Comparison of ENCODE assay signal across 8 cellular contexts in the genomic region with DNA sequence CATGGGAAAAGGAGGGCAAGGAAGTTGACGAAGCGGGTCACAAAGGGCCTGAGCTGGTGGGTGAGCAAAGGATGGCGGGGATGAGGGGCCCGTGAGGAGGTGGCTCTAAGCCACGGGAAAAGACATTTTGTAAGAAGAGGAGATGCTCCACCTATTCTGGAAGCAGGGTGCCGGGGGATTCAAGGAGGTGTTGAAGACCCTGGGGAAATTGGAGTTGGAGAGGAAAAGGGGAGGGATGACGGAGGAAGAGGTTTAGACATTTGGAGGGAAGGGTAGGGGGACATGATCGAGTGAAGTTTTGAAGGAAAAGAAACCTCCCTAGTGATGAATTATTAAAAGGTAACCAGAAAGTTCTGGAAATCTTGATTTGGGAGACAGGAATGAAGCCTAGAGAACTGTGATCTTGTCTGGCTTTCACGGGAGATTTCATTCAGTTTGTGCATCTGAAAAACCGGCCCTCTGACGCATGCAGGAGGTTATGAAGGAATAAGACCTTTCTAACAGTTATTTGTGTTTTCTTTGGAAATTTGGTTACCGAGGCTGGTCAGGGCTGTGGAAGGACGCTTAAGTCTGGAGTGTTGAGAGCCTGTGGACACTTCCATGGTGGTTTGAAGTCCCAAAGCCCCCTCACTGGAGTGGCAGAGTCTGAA. TPM values are rescaled to one million over a fixed set of nuclear protein-coding genes. Genes with fewer than 3 reads are reported as not detected.
DNase-seq lines count a peak whose midpoint lies in the region; ATAC-seq and TF ChIP-seq lines count a peak whose summit lies in the region.

No MANE protein-coding gene starts in this region.

- TF ChIP-seq CTCF in GM23338 (conservative IDR thresholded peaks at IDR 0.05; ENCODE audit: low read depth in 2 of 2) (no peak), WTC11 (IDR thresholded peaks at IDR 0.05) (no peak)

- H3K27ac Mint-ChIP-seq in GM23338: peak overlapping the region; percentile 94
- peak overlapping the region; percentile 53; the same call in 1 of the 2 replicates for H3K27ac Mint-ChIP-seq in WTC11

- no peaks in the 10 kb centered on the region; the same call in 2 of the 3 replicates for H3K9me3 Mint-ChIP-seq in GM23338
- peaks cover 4% of the 10 kb centered on the region; the same call in 1 of the 2 replicates for H3K9me3 Mint-ChIP-seq in WTC11

- H3K4me2 ChIP-seq in GM23338: peak overlapping the region; percentile 99

- no peaks in the 10 kb centered on the region for H3K9me3 ChIP-seq in iPS DF 6.9 (ENCODE audit: control insufficient read depth, insufficient read depth, low read length)

- H3K9me2 ChIP-seq in GM23338 (ENCODE audit: insufficient read depth): no peaks in the 10 kb centered on the region

- no peak; the same call in 2 of the 3 replicates for ATAC-seq in GM23338
- no peak for ATAC-seq in WTC11
- no peak for ATAC-seq in HG02884 (IDR thresholded peaks at IDR 0.05; ENCODE audit: unreplicated experiment)

- peaks cover 54% of the 10 kb centered on the region for H3K79me2 ChIP-seq in GM23338 (replicated peaks; ENCODE audit: insufficient read depth)

- H3K36me3 ChIP-seq in GM23338 (ENCODE audit: insufficient read depth): no peaks in the 10 kb centered on the region
- H3K36me3 ChIP-seq in iPS DF 6.9 (ENCODE audit: control insufficient read depth, insufficient read depth, low read length): no peaks in the 10 kb centered on the region

- no CpG with 5 or more reads among the region's 13 CpGs for WGBS in iPS DF 6.9 (ENCODE audit: insufficient coverage, insufficient read length)

- H3K27ac ChIP-seq in GM23338 (ENCODE audit: low read depth): no peak overlapping the region
- no peak overlapping the region for H3K27ac ChIP-seq in iPS DF 6.9 (ENCODE audit: low read length)
- H3K27ac ChIP-seq in skin epidermis: peak overlapping the region in 6 of 21 experiments; percentile 21 to 87 (median 71)

- peaks cover 38% of the 10 kb centered on the region for H4K20me1 ChIP-seq in GM23338 (replicated peaks; ENCODE audit: insufficient read depth)

- H3K4me3 ChIP-seq in GM23338 (peak overlapping the region; percentile 98), iPS DF 6.9 (ENCODE audit: low read length) (peak overlapping the region; percentile 88; the same call in 1 of the 2 replicates), skin epidermis (peak overlapping the region; percentile 56 to 82 (median 78))

- H3K27me3 Mint-ChIP-seq in GM23338 (ENCODE audit: insufficient read depth, low read depth, poor library complexity): peaks cover 26% of the 10 kb centered on the region
- peaks cover 30% of the 10 kb centered on the region for H3K27me3 Mint-ChIP-seq in WTC11 (ENCODE audit: low read depth)

- peak overlapping the region; percentile 100 for H3K4me3 Mint-ChIP-seq in GM23338
- H3K4me3 Mint-ChIP-seq in WTC11: peak overlapping the region; percentile 96

- POLR2A ChIA-PET in WTC11 (lab: Charles Lee): interaction anchor here (0.5 to 2.4 kb wide), 6 partner anchors 21 to 316 kb away, joined by 3 to 27 read pairs (median 4); a partner anchor contains a TSS

- peak overlapping the region; percentile 89; the same call in 1 of the 2 replicates for H2AFZ ChIP-seq in GM23338

- DNase-seq in GM23338 (ENCODE audit: low spot score): no peak
- no peak for DNase-seq in WTC11 (ENCODE audit: low spot score)
- DNase-seq in iPS DF 6.9 (ENCODE audit: low read depth, low spot score): no peak
- DNase-seq in SK-N-DZ (ENCODE audit: low spot score): no peak
- DNase-seq in NCI-H510A treated with DMSO at 0.1 percent for 48 hours (lab: John Stamatoyannopoulos, UW): no peak
- no peak for DNase-seq in NOMO-1 (lab: John Stamatoyannopoulos, UW; ENCODE audit: unreplicated experiment in 2 of 2)

- CTCF ChIA-PET in WTC11 (lab: Charles Lee): interaction anchor here (0.8 to 5.8 kb wide), 6 partner anchors 20 to 178 kb away, joined by 3 to 36 read pairs (median 5); no protein-coding TSS in a partner anchor

- H3K27me3 ChIP-seq in GM23338 (ENCODE audit: insufficient read depth): peaks cover 28% of the 10 kb centered on the region
- no peaks in the 10 kb centered on the region; the same call in 1 of the 2 replicates for H3K27me3 ChIP-seq in iPS DF 6.9 (ENCODE audit: control insufficient read depth, insufficient read depth, low read length)

- peaks cover 7% of the 10 kb centered on the region; the same call in 1 of the 2 replicates for H3F3A ChIP-seq in GM23338 (replicated peaks; ENCODE audit: low read depth)

- H3K36me3 Mint-ChIP-seq in GM23338 (ENCODE audit: low read depth): peaks cover 23% of the 10 kb centered on the region
- H3K36me3 Mint-ChIP-seq in WTC11: peaks cover 19% of the 10 kb centered on the region

- H3K4me1 ChIP-seq in GM23338 (ENCODE audit: insufficient read depth) (peaks cover 25% of the 10 kb centered on the region), iPS DF 6.9 (ENCODE audit: control insufficient read depth, insufficient read depth, low read length) (peaks cover 3% of the 10 kb centered on the region; the same call in 1 of the 2 replicates)

- peaks cover 36% of the 10 kb centered on the region for H3K4me1 Mint-ChIP-seq in GM23338
- H3K4me1 Mint-ChIP-seq in WTC11: peaks cover 41% of the 10 kb centered on the region

TF ChIP-seq in GM23338, 12 proteins besides CTCF, POLR2A, EP300 and RAD21 (continues in another document):
- TF ChIP-seq, protein P1, sequence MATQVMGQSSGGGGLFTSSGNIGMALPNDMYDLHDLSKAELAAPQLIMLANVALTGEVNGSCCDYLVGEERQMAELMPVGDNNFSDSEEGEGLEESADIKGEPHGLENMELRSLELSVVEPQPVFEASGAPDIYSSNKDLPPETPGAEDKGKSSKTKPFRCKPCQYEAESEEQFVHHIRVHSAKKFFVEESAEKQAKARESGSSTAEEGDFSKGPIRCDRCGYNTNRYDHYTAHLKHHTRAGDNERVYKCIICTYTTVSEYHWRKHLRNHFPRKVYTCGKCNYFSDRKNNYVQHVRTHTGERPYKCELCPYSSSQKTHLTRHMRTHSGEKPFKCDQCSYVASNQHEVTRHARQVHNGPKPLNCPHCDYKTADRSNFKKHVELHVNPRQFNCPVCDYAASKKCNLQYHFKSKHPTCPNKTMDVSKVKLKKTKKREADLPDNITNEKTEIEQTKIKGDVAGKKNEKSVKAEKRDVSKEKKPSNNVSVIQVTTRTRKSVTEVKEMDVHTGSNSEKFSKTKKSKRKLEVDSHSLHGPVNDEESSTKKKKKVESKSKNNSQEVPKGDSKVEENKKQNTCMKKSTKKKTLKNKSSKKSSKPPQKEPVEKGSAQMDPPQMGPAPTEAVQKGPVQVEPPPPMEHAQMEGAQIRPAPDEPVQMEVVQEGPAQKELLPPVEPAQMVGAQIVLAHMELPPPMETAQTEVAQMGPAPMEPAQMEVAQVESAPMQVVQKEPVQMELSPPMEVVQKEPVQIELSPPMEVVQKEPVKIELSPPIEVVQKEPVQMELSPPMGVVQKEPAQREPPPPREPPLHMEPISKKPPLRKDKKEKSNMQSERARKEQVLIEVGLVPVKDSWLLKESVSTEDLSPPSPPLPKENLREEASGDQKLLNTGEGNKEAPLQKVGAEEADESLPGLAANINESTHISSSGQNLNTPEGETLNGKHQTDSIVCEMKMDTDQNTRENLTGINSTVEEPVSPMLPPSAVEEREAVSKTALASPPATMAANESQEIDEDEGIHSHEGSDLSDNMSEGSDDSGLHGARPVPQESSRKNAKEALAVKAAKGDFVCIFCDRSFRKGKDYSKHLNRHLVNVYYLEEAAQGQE (IDR thresholded peaks at IDR 0.05; ENCODE audit: unreplicated experiment): no peak
- no peak for TF ChIP-seq STAT1 (IDR thresholded peaks at IDR 0.05; ENCODE audit: unreplicated experiment)

TF ChIP-seq in WTC11, 78 proteins besides CTCF, POLR2A, EP300 and RAD21:
- TF ChIP-seq NR2C2 (CRISPR knock-in tag; IDR thresholded peaks at IDR 0.05) (no peak), ESRRA (CRISPR knock-in tag; IDR thresholded peaks at IDR 0.05; ENCODE audit: borderline replicate concordance) (no peak), ATF1 (CRISPR knock-in tag; IDR thresholded peaks at IDR 0.05) (no peak), MYBL2 (CRISPR knock-in tag; IDR thresholded peaks at IDR 0.05) (0 out of 2 replicates have a peak, but pooled peaks have one; percentile 7), NFE2L1 (CRISPR knock-in tag; IDR thresholded peaks at IDR 0.05) (0 out of 2 replicates have a peak, but pooled peaks have one; percentile 25)
- TF ChIP-seq, protein P2, sequence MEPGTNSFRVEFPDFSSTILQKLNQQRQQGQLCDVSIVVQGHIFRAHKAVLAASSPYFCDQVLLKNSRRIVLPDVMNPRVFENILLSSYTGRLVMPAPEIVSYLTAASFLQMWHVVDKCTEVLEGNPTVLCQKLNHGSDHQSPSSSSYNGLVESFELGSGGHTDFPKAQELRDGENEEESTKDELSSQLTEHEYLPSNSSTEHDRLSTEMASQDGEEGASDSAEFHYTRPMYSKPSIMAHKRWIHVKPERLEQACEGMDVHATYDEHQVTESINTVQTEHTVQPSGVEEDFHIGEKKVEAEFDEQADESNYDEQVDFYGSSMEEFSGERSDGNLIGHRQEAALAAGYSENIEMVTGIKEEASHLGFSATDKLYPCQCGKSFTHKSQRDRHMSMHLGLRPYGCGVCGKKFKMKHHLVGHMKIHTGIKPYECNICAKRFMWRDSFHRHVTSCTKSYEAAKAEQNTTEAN (CRISPR knock-in tag; IDR thresholded peaks at IDR 0.05): 0 out of 2 replicates have a peak, but pooled peaks have one; percentile 10
TF ChIP-seq in WTC11: peak in this region for 3.

RNA-seq across cellular contexts. Expression of a gene that starts 1.4 kb away (rescaled TPM):
- total RNA-seq in GM23338 (2014; rRNA removed; shearing (Covaris generic)): 57.7 and 61.5 TPM in 2 replicates
- 13.1 and 13.9 TPM in 2 replicates for polyA plus RNA-seq in GM23338 (2016; fragmentation: Nextera tagmentation; extraction: Ambion mirVana)
- total RNA-seq in WTC11 (2021): 56.9 to 61.4 TPM (median 60.3 TPM) in 3 replicates
- 26.7 and 28.1 TPM in 2 replicates for polyA plus RNA-seq in SK-N-DZ (2014; cell fraction: cytosol; rRNA removed)
- 57.3 and 65.9 TPM in 2 replicates for polyA plus RNA-seq in SK-N-DZ (2014; cell fraction: nucleus; rRNA removed)

RNA-seq across cellular contexts. Expression of a gene that starts 35.0 kb away (rescaled TPM):
- 29.4 and 42.6 TPM in 2 replicates for total RNA-seq in GM23338 (2014; rRNA removed; shearing (Covaris generic))
- polyA plus RNA-seq in GM23338 (2016; fragmentation: Nextera tagmentation; extraction: Ambion mirVana): 7.8 and 9.2 TPM in 2 replicates
- 25.6 to 28.5 TPM (median 28.4 TPM) in 3 replicates for total RNA-seq in WTC11 (2021)
- polyA plus RNA-seq in SK-N-DZ (2014; cell fraction: cytosol; rRNA removed): 11.1 TPM in 2 replicates
- polyA plus RNA-seq in SK-N-DZ (2014; cell fraction: nucleus; rRNA removed): 16.0 and 25.0 TPM in 2 replicates

RNA-seq across cellular contexts. Expression of a gene that starts 45.3 kb away (rescaled TPM):
- 46.8 and 51.5 TPM in 2 replicates for total RNA-seq in GM23338 (2014; rRNA removed; shearing (Covaris generic))
- polyA plus RNA-seq in GM23338 (2016; fragmentation: Nextera tagmentation; extraction: Ambion mirVana): 17.6 and 21.1 TPM in 2 replicates
- total RNA-seq in WTC11 (2021): 30.0 to 42.9 TPM (median 39.8 TPM) in 3 replicates
- 19.2 and 19.5 TPM in 2 replicates for polyA plus RNA-seq in SK-N-DZ (2014; cell fraction: cytosol; rRNA removed)
- 9.0 and 10.4 TPM in 2 replicates for polyA plus RNA-seq in SK-N-DZ (2014; cell fraction: nucleus; rRNA removed)
